Comparison of ENCODE assay signal across 21 cellular contexts in the genomic region with DNA sequence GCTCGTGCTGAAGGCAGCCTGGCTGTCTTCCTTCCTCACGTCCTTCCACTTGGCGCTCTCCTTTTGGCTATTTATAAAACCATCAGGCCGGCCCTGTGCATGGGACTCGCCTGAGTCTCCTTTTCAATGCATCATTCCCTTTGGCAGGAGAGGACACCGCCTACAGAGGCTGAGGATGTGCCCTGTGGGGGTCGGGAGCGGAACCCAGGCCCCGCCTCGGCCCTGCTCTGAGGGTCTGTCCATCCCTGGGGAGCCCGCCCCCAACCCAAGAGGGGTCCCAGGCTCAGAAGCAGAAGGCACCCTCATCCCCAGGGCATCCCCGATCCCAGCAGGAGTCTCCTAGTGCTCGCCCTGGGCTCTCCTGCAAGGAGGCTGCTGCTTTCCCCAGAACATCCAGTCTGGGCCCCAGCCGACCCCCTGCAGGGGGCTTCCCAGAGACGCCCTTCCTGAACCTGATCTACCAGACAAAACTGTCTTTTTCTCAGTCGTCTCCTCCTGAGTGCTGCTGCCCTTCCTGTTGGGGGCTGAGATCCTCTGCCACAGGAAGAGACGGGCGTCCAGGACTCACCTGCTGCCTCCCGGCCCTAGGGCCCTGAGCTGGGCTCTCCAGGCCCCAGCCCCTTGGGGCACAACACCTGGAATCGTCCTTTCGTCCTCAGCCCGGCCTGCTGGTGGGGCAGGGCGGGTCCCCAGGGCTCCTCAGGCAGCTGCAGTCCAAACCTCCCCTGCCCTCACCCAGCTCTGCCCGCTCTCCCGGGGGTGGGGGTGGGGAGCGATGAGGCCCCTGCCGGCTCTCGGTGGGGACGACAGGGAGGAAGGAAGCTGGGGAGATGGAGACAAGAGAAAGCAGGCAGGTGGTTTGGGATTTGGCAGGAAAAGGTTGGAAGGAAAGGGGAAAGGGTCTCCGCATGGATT. TPM values are rescaled to one million over a fixed set of nuclear protein-coding genes. Genes with fewer than 3 reads are reported as not detected.
DNase-seq lines count a peak whose midpoint lies in the region; ATAC-seq and TF ChIP-seq lines count a peak whose summit lies in the region.
"Had no signal": no experiment of that assay in that cellular context is flagged by ENCODE, and none has a peak within 500 bp of the region (broad histone marks: within the 10 kb centered on the region; RNA-seq: fewer than 3 reads in every experiment).

No MANE protein-coding gene starts in this region.

- TF ChIP-seq CTCF in endodermal cell (conservative IDR thresholded peaks at IDR 0.05): no peak

- H3K4me3 Mint-ChIP-seq in endodermal cell: no peak overlapping the region
- H3K4me3 Mint-ChIP-seq in stimulated activated naive CD8-positive, alpha-beta T cell treated with anti-CD3 and anti-CD28 coated beads, Interleukin-15, amount 100 ng/mL, for 72 hours: no peak overlapping the region
- H3K4me3 Mint-ChIP-seq: CD8-positive, alpha-beta T cell; IgD-negative memory B cell had no signal

- H3K4me1 ChIP-seq in endodermal cell (ENCODE audit: control insufficient read depth, insufficient read depth, low read length): no peaks in the 10 kb centered on the region

- H3K4me3 ChIP-seq in endodermal cell (ENCODE audit: low read length): no peak overlapping the region

- H3K4me1 Mint-ChIP-seq in endodermal cell: peaks cover 4% of the 10 kb centered on the region
- H3K4me1 Mint-ChIP-seq in stimulated activated naive CD8-positive, alpha-beta T cell treated with anti-CD3 and anti-CD28 coated beads, Interleukin-15, amount 100 ng/mL, for 72 hours: no peaks in the 10 kb centered on the region

- no peaks in the 10 kb centered on the region for H3K36me3 Mint-ChIP-seq in endodermal cell (ENCODE audit: low read depth)
- H3K36me3 Mint-ChIP-seq: CD8-positive, alpha-beta T cell; IgD-negative memory B cell had no signal

- 77 to 82% methylated on average over 17 to 30 of the region's 30 CpGs for WGBS in endodermal cell (ENCODE audit: insufficient coverage in 1 of 2, insufficient read length in 1 of 2), 2 experiments

- H3K27ac Mint-ChIP-seq in endodermal cell: no peak overlapping the region
- no peak overlapping the region for H3K27ac Mint-ChIP-seq in stimulated activated naive CD8-positive, alpha-beta T cell treated with anti-CD3 and anti-CD28 coated beads, Interleukin-15, amount 100 ng/mL, for 72 hours
- H3K27ac Mint-ChIP-seq: CD8-positive, alpha-beta T cell; IgD-negative memory B cell had no signal

- H3K27me3 Mint-ChIP-seq in endodermal cell (ENCODE audit: insufficient read depth): peaks cover 16% of the 10 kb centered on the region
- H3K27me3 Mint-ChIP-seq in stimulated activated naive CD8-positive, alpha-beta T cell treated with anti-CD3 and anti-CD28 coated beads, Interleukin-15, amount 100 ng/mL, for 72 hours: peaks cover 18% of the 10 kb centered on the region

- peaks cover 3% of the 10 kb centered on the region for H3K9me3 Mint-ChIP-seq in endodermal cell
- no peaks in the 10 kb centered on the region for H3K9me3 Mint-ChIP-seq in stimulated activated naive CD8-positive, alpha-beta T cell treated with anti-CD3 and anti-CD28 coated beads, Interleukin-15, amount 100 ng/mL, for 72 hours
- H3K9me3 Mint-ChIP-seq: CD8-positive, alpha-beta T cell; IgD-negative memory B cell had no signal

- H3K9ac ChIP-seq in endodermal cell (ENCODE audit: extremely low read depth, low read length, poor library complexity, severe bottlenecking): no peak overlapping the region

- H3K27me3 ChIP-seq in endodermal cell (ENCODE audit: control insufficient read depth, insufficient read depth, low read length, poor library complexity, severe bottlenecking): peaks cover 15% of the 10 kb centered on the region

- H3K36me3 ChIP-seq in endodermal cell (ENCODE audit: control insufficient read depth, insufficient read depth, low read length): no peaks in the 10 kb centered on the region

- DNase-seq in DMS 273 (lab: John Stamatoyannopoulos, UW; ENCODE audit: unreplicated experiment) (peak; percentile 52), DMS 273 treated with DMSO at 0.1 percent for 48 hours (lab: John Stamatoyannopoulos, UW) (no peak), NCI-H1105 treated with DMSO at 0.1 percent for 48 hours (lab: John Stamatoyannopoulos, UW) (peak; percentile 41), endodermal cell (peak; percentile 59), NCI-H2029 (lab: John Stamatoyannopoulos, UW) (no peak)
- no peak for DNase-seq in activated CD4-positive, CD25-positive, alpha-beta regulatory T cell (lab: John Stamatoyannopoulos, UW)
- DNase-seq in stimulated activated naive CD8-positive, alpha-beta T cell treated with anti-CD3 and anti-CD28 coated beads, Interleukin-15, amount 100 ng/mL, for 72 hours: no peak
- DNase-seq: CD8-positive, alpha-beta T cell; DND-41; HCEC 1CT; MM.1S; NCI-H1092; NCI-H2227 treated with DMSO at 0.1 percent for 48 hours; NCI-H510A treated with DMSO at 0.1 percent for 48 hours; SW 1271; T-helper 2 cell had no signal

- no peak for ATAC-seq in stimulated activated naive CD8-positive, alpha-beta T cell treated with anti-CD3 and anti-CD28 coated beads, Interleukin-15, amount 100 ng/mL, for 72 hours
- no peak for ATAC-seq in GM21737 (IDR thresholded peaks at IDR 0.05; ENCODE audit: unreplicated experiment)
- ATAC-seq: CD8-positive, alpha-beta T cell; Right ventricle myocardium inferior had no signal

- H3K27ac ChIP-seq in endodermal cell (ENCODE audit: low read depth, low read length): no peak overlapping the region
- H3K27ac ChIP-seq: 22Rv1 had no signal

- H3K9me3 ChIP-seq in endodermal cell (ENCODE audit: control insufficient read depth, low read length): no peaks in the 10 kb centered on the region

RNA-seq across cellular contexts. Expression of a gene that starts 36.8 kb away (rescaled TPM):
- total RNA-seq in endodermal cell: 1 to 10 TPM; 3.4 to 3.5 TPM
- 0.61 TPM for polyA plus RNA-seq in endodermal cell (2013, experiment 1 of 2)
- 0.33 TPM for polyA plus RNA-seq in endodermal cell (2013, experiment 2 of 2)
- total RNA-seq: CD8-positive, alpha-beta T cell had no signal
- polyA plus RNA-seq: BJ had no signal

RNA-seq across cellular contexts. Expression of a gene that starts 39.2 kb away (rescaled TPM):
- 10 to 100 TPM; 29.8 to 32.5 TPM for total RNA-seq in endodermal cell
- polyA plus RNA-seq in endodermal cell (2013, experiment 1 of 2): 31.6 TPM
- 27.3 TPM for polyA plus RNA-seq in endodermal cell (2013, experiment 2 of 2)

Comparison
In these comparisons a context has a peak if more than half of its experiments do, and no peak if none do; other contexts are left out.
1. DNase-seq: peak in DMS 273 (single experiment), NCI-H1105 treated with DMSO at 0.1 percent for 48 hours (single experiment) and endodermal cell (single experiment); none in DMS 273 treated with DMSO at 0.1 percent for 48 hours (single experiment), activated CD4-positive, CD25-positive, alpha-beta regulatory T cell (0 of 4), stimulated activated naive CD8-positive, alpha-beta T cell treated with anti-CD3 and anti-CD28 coated beads, Interleukin-15, amount 100 ng/mL, for 72 hours (0 of 2) and NCI-H2029 (single experiment).